In the genomic region with DNA sequence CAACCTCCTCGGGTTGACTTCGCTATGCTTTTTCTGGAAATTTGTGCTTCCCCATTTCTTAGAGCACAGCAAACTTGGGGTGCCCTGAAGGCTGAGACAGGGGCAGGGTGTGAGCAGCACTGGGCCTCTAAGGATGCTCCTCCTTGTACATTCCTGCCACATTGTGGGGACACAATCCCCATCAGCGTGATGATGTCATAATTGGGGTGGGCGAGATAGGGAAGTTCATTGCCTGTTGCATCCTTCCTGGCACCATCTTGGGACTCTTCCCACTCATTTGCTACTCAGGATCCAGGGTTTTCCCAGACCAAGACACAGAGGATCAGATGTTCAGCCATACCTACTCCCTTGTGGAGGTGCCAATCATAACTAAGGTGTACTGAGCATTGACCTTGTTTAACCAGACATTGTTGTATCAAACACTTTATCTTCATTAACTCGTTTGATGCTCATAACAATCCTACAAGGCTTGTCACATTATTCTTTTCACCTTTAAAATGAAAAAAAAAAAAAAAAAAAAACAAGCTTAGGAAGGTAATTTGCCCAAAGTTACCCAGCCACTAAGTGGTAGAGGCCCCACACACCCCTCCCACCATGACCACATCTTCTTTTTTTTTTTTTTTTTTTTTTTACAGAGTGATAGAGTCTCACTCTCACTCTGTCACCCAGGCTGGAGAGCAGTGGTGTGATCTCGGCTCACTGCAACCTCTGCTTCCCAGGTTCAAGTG, we compare ENCODE assay signal across 22 cellular contexts.
A peak's percentile ranks its signal among the peaks of the same experiment; 100 is the strongest.
DNase-seq lines count a peak whose midpoint lies in the region; ATAC-seq and TF ChIP-seq lines count a peak whose summit lies in the region.
"Had no signal": no experiment of that assay in that cellular context is flagged by ENCODE, and none has a peak within 500 bp of the region (broad histone marks: within the 10 kb centered on the region; RNA-seq: fewer than 3 reads in every experiment).

No MANE protein-coding gene starts in this region.

- no peak overlapping the region for H2AFZ ChIP-seq in OCI-LY3 (ENCODE audit: low read depth, low read length)

- H3K27ac Mint-ChIP-seq in activated CD8-positive, alpha-beta memory T cell treated with anti-CD3 and anti-CD28 coated beads, Interleukin-2, amount 10 ng/mL, durations not matched to agents 7 days and 5 days: peak overlapping the region; percentile 56
- peak overlapping the region; percentile 80 for H3K27ac Mint-ChIP-seq in central memory CD8-positive, alpha-beta T cell (ENCODE audit: low read depth)
- H3K27ac Mint-ChIP-seq: activated CD4-positive, alpha-beta T cell treated with anti-CD3 and anti-CD28 coated beads, Interleukin-2, amount 10 ng/mL, durations not matched to agents 24 days and 14 days had no signal

- peaks cover 43% of the 10 kb centered on the region for H3K4me1 Mint-ChIP-seq in activated CD8-positive, alpha-beta memory T cell treated with anti-CD3 and anti-CD28 coated beads, Interleukin-2, amount 10 ng/mL, durations not matched to agents 7 days and 5 days
- H3K4me1 Mint-ChIP-seq in central memory CD8-positive, alpha-beta T cell: peaks cover 44% of the 10 kb centered on the region

- H3K4me2 ChIP-seq in OCI-LY3 (ENCODE audit: low read length): peak overlapping the region; percentile 61
- H3K4me2 ChIP-seq: smooth muscle cell had no signal

- no peaks in the 10 kb centered on the region for H3K79me2 ChIP-seq in OCI-LY3 (ENCODE audit: low read length)

- H3K36me3 Mint-ChIP-seq in activated CD8-positive, alpha-beta memory T cell treated with anti-CD3 and anti-CD28 coated beads, Interleukin-2, amount 10 ng/mL, durations not matched to agents 7 days and 5 days: peaks cover 3% of the 10 kb centered on the region
- H3K36me3 Mint-ChIP-seq in central memory CD8-positive, alpha-beta T cell (ENCODE audit: insufficient read depth): no peaks in the 10 kb centered on the region

- H3K9ac ChIP-seq in OCI-LY3 (ENCODE audit: low read length): peak overlapping the region; percentile 78

- TF ChIP-seq CTCF in OCI-LY3 (IDR thresholded peaks at IDR 0.05; ENCODE audit: low read depth, low read length): no peak

- no peak for ATAC-seq in activated CD8-positive, alpha-beta memory T cell treated with anti-CD3 and anti-CD28 coated beads, Interleukin-2, amount 10 ng/mL, durations not matched to agents 7 days and 5 days
- no peak for ATAC-seq in central memory CD8-positive, alpha-beta T cell (replicated peaks; ENCODE audit: extremely low read depth, poor library complexity, severe bottlenecking)
- ATAC-seq in GM21619 (IDR thresholded peaks at IDR 0.05; ENCODE audit: unreplicated experiment): no peak
- ATAC-seq in GM21447 (IDR thresholded peaks at IDR 0.05; ENCODE audit: unreplicated experiment): no peak

- H3K36me3 ChIP-seq in OCI-LY3 (replicated peaks; ENCODE audit: low read depth, low read length): no peaks in the 10 kb centered on the region
- H3K36me3 ChIP-seq: BE2C, left ventricle myocardium inferior had no signal

- H3K27ac ChIP-seq in OCI-LY3 (ENCODE audit: low read length): peak overlapping the region; percentile 99
- H3K27ac ChIP-seq: 22Rv1, left ventricle myocardium inferior had no signal

- H3K4me3 ChIP-seq in OCI-LY3 (ENCODE audit: low read length): peak overlapping the region; percentile 3; the same call in 1 of the 2 replicates
- H3K4me3 ChIP-seq: left ventricle myocardium inferior, smooth muscle cell had no signal

- CTCF ChIA-PET in activated CD8-positive, alpha-beta memory T cell treated with anti-CD3 and anti-CD28 coated beads, Interleukin-2, amount 10 ng/mL, durations not matched to agents 7 days and 5 days (lab: Charles Lee): interaction anchor here (0.6 kb wide), 1 partner anchor 41 kb away, joined by 4 read pairs; no protein-coding TSS in a partner anchor

- no peak overlapping the region for H3K4me3 Mint-ChIP-seq in activated CD8-positive, alpha-beta memory T cell treated with anti-CD3 and anti-CD28 coated beads, Interleukin-2, amount 10 ng/mL, durations not matched to agents 7 days and 5 days
- H3K4me3 Mint-ChIP-seq in central memory CD8-positive, alpha-beta T cell: no peak overlapping the region
- H3K4me3 Mint-ChIP-seq: activated CD4-positive, alpha-beta T cell treated with anti-CD3 and anti-CD28 coated beads, Interleukin-2, amount 10 ng/mL, durations not matched to agents 24 days and 14 days had no signal

- DNase-seq in activated CD8-positive, alpha-beta memory T cell treated with anti-CD3 and anti-CD28 coated beads, Interleukin-2, amount 10 ng/mL, durations not matched to agents 7 days and 5 days: no peak
- no peak for DNase-seq in activated CD8-positive, alpha-beta memory T cell treated with anti-CD3 and anti-CD28 coated beads, Interleukin-2, amount 50 U/mL, for 48 hours
- DNase-seq in central memory CD8-positive, alpha-beta T cell (ENCODE audit: low spot score in 2 of 2): no peak
- DNase-seq in NCI-H1930 (lab: John Stamatoyannopoulos, UW): no peak
- DNase-seq in NCI-H2196 treated with DMSO at 0.1 percent for 48 hours (lab: John Stamatoyannopoulos, UW; ENCODE audit: unreplicated experiment): no peak
- DNase-seq: activated CD4-positive, alpha-beta T cell treated with anti-CD3 and anti-CD28 coated beads, Interleukin-2, amount 10 ng/mL, durations not matched to agents 24 days and 14 days; activated CD8-positive, alpha-beta memory T cell treated with anti-CD3 and anti-CD28 coated beads, Interleukin-2, amount 50 U/mL, for 4 hours; BE2C; dermis blood vessel endothelial cell; HCEC 1CT; left ventricle myocardium inferior; NCI-H1105 treated with DMSO at 0.1 percent for 48 hours; NCI-H526 treated with DMSO at 0.1 percent for 48 hours; OCI-M1; Right ventricle myocardium superior; stimulated activated CD4-positive, alpha-beta T cell treated with anti-CD3 and anti-CD28 coated beads, Interleukin-4, amount 100 ng/mL, for 1 hour; trophoblast cell had no signal

- no peaks in the 10 kb centered on the region for H3K9me3 ChIP-seq in OCI-LY3 (ENCODE audit: insufficient read depth, low read length)
- H3K9me3 ChIP-seq: BE2C, left ventricle myocardium inferior had no signal

- no peaks in the 10 kb centered on the region for H3K27me3 ChIP-seq in OCI-LY3 (ENCODE audit: low read depth, low read length)
- H3K27me3 ChIP-seq: BE2C had no signal

- no peaks in the 10 kb centered on the region for H3K9me3 Mint-ChIP-seq in activated CD8-positive, alpha-beta memory T cell treated with anti-CD3 and anti-CD28 coated beads, Interleukin-2, amount 10 ng/mL, durations not matched to agents 7 days and 5 days (ENCODE audit: low read depth)
- H3K9me3 Mint-ChIP-seq in central memory CD8-positive, alpha-beta T cell: no peaks in the 10 kb centered on the region

- H3K27me3 Mint-ChIP-seq in activated CD8-positive, alpha-beta memory T cell treated with anti-CD3 and anti-CD28 coated beads, Interleukin-2, amount 10 ng/mL, durations not matched to agents 7 days and 5 days: peaks cover 6% of the 10 kb centered on the region
- H3K27me3 Mint-ChIP-seq in central memory CD8-positive, alpha-beta T cell: no peaks in the 10 kb centered on the region

- peaks cover 87% of the 10 kb centered on the region for H3K4me1 ChIP-seq in OCI-LY3 (ENCODE audit: low read length)
- H3K4me1 ChIP-seq: BE2C, left ventricle myocardium inferior had no signal

- no peaks in the 10 kb centered on the region for H4K20me1 ChIP-seq in OCI-LY3 (ENCODE audit: insufficient read depth, low read length)
